ENCODE assay signal across 23 cellular contexts in genomic region chr14:32497233-32497632, GRCh38.
A peak's percentile ranks its signal among the peaks of the same experiment; 100 is the strongest.
DNase-seq lines count a peak whose midpoint lies in the region; ATAC-seq and TF ChIP-seq lines count a peak whose summit lies in the region.
"Had no signal": no experiment of that assay in that cellular context is flagged by ENCODE, and none has a peak within 500 bp of the region (broad histone marks: within the 10 kb centered on the region; RNA-seq: fewer than 3 reads in every experiment).

No MANE protein-coding gene starts in this region.

- H3K27ac ChIP-seq in right atrium auricular region (peak overlapping the region in 1 of 2 donors; percentile 88), transverse colon (peak overlapping the region in 3 of 4 donors; percentile 24 to 63 (median 35)), uterus (no peak overlapping the region)
- H3K27ac ChIP-seq: SJSA1, spleen had no signal

- H3K4me3 Mint-ChIP-seq in brain (peak overlapping the region in 3 of 5 experiments; percentile 7 to 87 (median 66)), nephron (peak overlapping the region in 2 of 3 experiments; percentile 21 to 71)
- H3K4me3 Mint-ChIP-seq: activated CD4-positive, alpha-beta memory T cell treated with anti-CD3 and anti-CD28 coated beads, Interleukin-2, amount 10 ng/mL, durations not matched to agents 7 days and 5 days; activated T-helper 17 cell treated with anti-CD3 and anti-CD28 coated beads, Interleukin-2, amount 50 U/mL, for 72 hours had no signal

- H3K9me3 Mint-ChIP-seq in brain = no peaks in the 10 kb centered on the region
- H3K9me3 Mint-ChIP-seq in nephron = no peaks in the 10 kb centered on the region
- H3K9me3 Mint-ChIP-seq: activated CD4-positive, alpha-beta memory T cell treated with anti-CD3 and anti-CD28 coated beads, Interleukin-2, amount 10 ng/mL, durations not matched to agents 7 days and 5 days; activated naive CD4-positive, alpha-beta T cell treated with anti-CD3 and anti-CD28 coated beads, Interleukin-2, amount 50 U/mL, for 72 hours; activated T-helper 17 cell treated with anti-CD3 and anti-CD28 coated beads, Interleukin-2, amount 50 U/mL, for 72 hours had no signal

- H3K36me3 ChIP-seq in right atrium auricular region (no peaks in the 10 kb centered on the region), transverse colon (no peaks in the 10 kb centered on the region), uterus (no peaks in the 10 kb centered on the region)
- H3K36me3 ChIP-seq: MG63, Peyer's patch, SJSA1, spleen had no signal

- no peak for TF ChIP-seq EP300 in transverse colon (IDR thresholded peaks at IDR 0.05; ENCODE audit: low read depth)

- peak overlapping the region in 2 of 5 experiments; percentile 74 to 90 for H3K27ac Mint-ChIP-seq in brain
- H3K27ac Mint-ChIP-seq in nephron = no peak overlapping the region
- H3K27ac Mint-ChIP-seq: activated CD4-positive, alpha-beta memory T cell treated with anti-CD3 and anti-CD28 coated beads, Interleukin-2, amount 10 ng/mL, durations not matched to agents 7 days and 5 days; activated naive CD4-positive, alpha-beta T cell treated with anti-CD3 and anti-CD28 coated beads, Interleukin-2, amount 50 U/mL, for 72 hours; activated T-helper 17 cell treated with anti-CD3 and anti-CD28 coated beads, Interleukin-2, amount 50 U/mL, for 72 hours had no signal

- H3K27me3 Mint-ChIP-seq in brain (no peaks in the 10 kb centered on the region), nephron (ENCODE audit: low read depth) (no peaks in the 10 kb centered on the region)
- H3K27me3 Mint-ChIP-seq: activated T-helper 17 cell treated with anti-CD3 and anti-CD28 coated beads, Interleukin-2, amount 50 U/mL, for 72 hours had no signal

- intact Hi-C loops in Right ventricle myocardium superior (cut with DNase I) (no loop called here), transverse colon (cut with DNase I; ENCODE audit: low total_unique reads) (no loop called here), uterus (cut with DNase I; ENCODE audit: low total_unique reads) (no loop called here)

- peaks cover 0 to 25% of the 10 kb centered on the region in 2 donors for H3K4me1 ChIP-seq in right atrium auricular region
- peaks cover 0 to 2% (median 0%) of the 10 kb centered on the region in 4 donors for H3K4me1 ChIP-seq in transverse colon
- no peaks in the 10 kb centered on the region for H3K4me1 ChIP-seq in uterus
- H3K4me1 ChIP-seq: Peyer's patch had no signal

- DNase-seq in right atrium auricular region (ENCODE audit: low spot score) (no peak), Right ventricle myocardium superior (no peak), transverse colon (no peak), uterus (no peak), CD1c-positive myeloid dendritic cell (ENCODE audit: extremely low spot score) (no peak)
- DNase-seq: activated CD4-positive, alpha-beta memory T cell treated with anti-CD3 and anti-CD28 coated beads, Interleukin-2, amount 10 ng/mL, durations not matched to agents 7 days and 5 days; cerebellar nuclear complex; DMS79; HCEC 1CT; KBM-7; kidney glomerular epithelial cell; MG63; NCI-H345; NCI-H748 treated with DMSO at 0.1 percent for 48 hours; Peyer's patch; spleen; trophoblast cell had no signal

- H3K4me1 Mint-ChIP-seq in brain (peaks cover 69% of the 10 kb centered on the region), nephron (peaks cover 41% of the 10 kb centered on the region)
- H3K4me1 Mint-ChIP-seq: activated CD4-positive, alpha-beta memory T cell treated with anti-CD3 and anti-CD28 coated beads, Interleukin-2, amount 10 ng/mL, durations not matched to agents 7 days and 5 days; activated T-helper 17 cell treated with anti-CD3 and anti-CD28 coated beads, Interleukin-2, amount 50 U/mL, for 72 hours had no signal

- H3K4me3 ChIP-seq in right atrium auricular region = peak overlapping the region; percentile 45 to 54
- H3K4me3 ChIP-seq in transverse colon = no peak overlapping the region
- no peak overlapping the region for H3K4me3 ChIP-seq in uterus
- H3K4me3 ChIP-seq: MG63, Peyer's patch, SJSA1, spleen had no signal

- H3K9me3 ChIP-seq in right atrium auricular region (no peaks in the 10 kb centered on the region), transverse colon (no peaks in the 10 kb centered on the region), uterus (no peaks in the 10 kb centered on the region)
- H3K9me3 ChIP-seq: MG63, Peyer's patch, SJSA1, spleen had no signal

- H3K36me3 Mint-ChIP-seq in brain = no peaks in the 10 kb centered on the region
- no peaks in the 10 kb centered on the region for H3K36me3 Mint-ChIP-seq in nephron (ENCODE audit: low read depth)
- H3K36me3 Mint-ChIP-seq: activated naive CD4-positive, alpha-beta T cell treated with anti-CD3 and anti-CD28 coated beads, Interleukin-2, amount 50 U/mL, for 72 hours had no signal

- in situ Hi-C loops in transverse colon (cut with MboI; ENCODE audit: low pct_ligation_motif_present in 1 of 4, low pct_unique_long_range_greater_than_20kb in 1 of 4, low sequenced_read_pairs in 3 of 4) = no loop called here

- no peak for ATAC-seq in Right ventricle myocardium superior (ENCODE audit: poor library complexity)
- ATAC-seq in GM21528 (IDR thresholded peaks at IDR 0.05; ENCODE audit: low FRiP score, unreplicated experiment) = no peak
- ATAC-seq: activated naive CD4-positive, alpha-beta T cell treated with anti-CD3 and anti-CD28 coated beads, Interleukin-2, amount 50 U/mL, for 72 hours; activated T-helper 17 cell treated with anti-CD3 and anti-CD28 coated beads, Interleukin-2, amount 50 U/mL, for 72 hours had no signal

- TF ChIP-seq POLR2A in transverse colon (IDR thresholded peaks at IDR 0.05) (no peak), uterus (IDR thresholded peaks at IDR 0.05) (no peak)

- TF ChIP-seq CTCF in right atrium auricular region (IDR thresholded peaks at IDR 0.05) (no peak), brain (conservative IDR thresholded peaks at IDR 0.05) (no peak), nephron (IDR thresholded peaks at IDR 0.05; ENCODE audit: unreplicated experiment in 3 of 3) (no peak), transverse colon (IDR thresholded peaks at IDR 0.05) (no peak), uterus (IDR thresholded peaks at IDR 0.05) (no peak)

- no peaks in the 10 kb centered on the region for H3K27me3 ChIP-seq in right atrium auricular region
- H3K27me3 ChIP-seq in transverse colon = no peaks in the 10 kb centered on the region
- H3K27me3 ChIP-seq in uterus = no peaks in the 10 kb centered on the region
- H3K27me3 ChIP-seq: MG63, Peyer's patch, SJSA1, spleen had no signal

Comparison
In these comparisons a context has a peak if more than half of its experiments do, and no peak if none do; other contexts are left out.
1. H3K27ac ChIP-seq: peak in transverse colon (3 of 4); none in uterus (0 of 2).
2. H3K4me3 ChIP-seq: peak in right atrium auricular region (2 of 2); none in transverse colon (0 of 4) and uterus (0 of 2).